In genomic region chr6:148395583-148396101, GRCh38 we compare ENCODE assay signal across 20 cellular contexts. TPM values are rescaled to one million over a fixed set of nuclear protein-coding genes. Genes with fewer than 3 reads are reported as not detected.
DNase-seq lines count a peak whose midpoint lies in the region; ATAC-seq and TF ChIP-seq lines count a peak whose summit lies in the region.
"Had no signal": no experiment of that assay in that cellular context is flagged by ENCODE, and none has a peak within 500 bp of the region (broad histone marks: within the 10 kb centered on the region; RNA-seq: fewer than 3 reads in every experiment).

No MANE protein-coding gene starts in this region.

- in situ Hi-C loops in GM23248 (cut with MboI) = no loop called here

- peak overlapping the region; percentile 1 for H3K4me2 ChIP-seq in GM23248 (ENCODE audit: unreplicated experiment)
- H3K4me2 ChIP-seq: BLaER1 had no signal

- no peaks in the 10 kb centered on the region for H3K27me3 ChIP-seq in GM23248 (replicated peaks; ENCODE audit: insufficient read depth)
- H3K27me3 ChIP-seq: BLaER1, pancreas had no signal

- no peak for TF ChIP-seq CTCF in VCaP (conservative IDR thresholded peaks at IDR 0.05)

- no peaks in the 10 kb centered on the region for H4K20me1 ChIP-seq in GM23248 (ENCODE audit: insufficient read depth)
- H4K20me1 ChIP-seq: BLaER1 had no signal

- H3K9ac ChIP-seq in GM23248 = no peak overlapping the region
- H3K9ac ChIP-seq: BLaER1 had no signal

- H3K27ac ChIP-seq in GM23248 (peak overlapping the region; percentile 17; the same call in 1 of the 2 replicates), VCaP (peak overlapping the region; percentile 67; the same call in 1 of the 2 replicates)
- H3K27ac ChIP-seq: BLaER1, pancreas had no signal

- ATAC-seq in Right ventricle myocardium superior (ENCODE audit: poor library complexity) = peak; percentile 89
- no peak for ATAC-seq in HG02642 (IDR thresholded peaks at IDR 0.05; ENCODE audit: poor library complexity, unreplicated experiment)
- ATAC-seq: GM12878, mucosa of descending colon, T-helper 17 cell had no signal

- no peak overlapping the region for H3K4me3 ChIP-seq in GM23248
- H3K4me3 ChIP-seq: BLaER1, GM12878, mucosa of descending colon, pancreas had no signal

- H3K9me2 ChIP-seq in GM23248 (ENCODE audit: insufficient read depth) = no peaks in the 10 kb centered on the region

- H2AFZ ChIP-seq in GM23248 = no peak overlapping the region

- DNase-seq in GM23248 = peak; percentile 39
- no peak for DNase-seq in Right ventricle myocardium superior
- peak; percentile 53 for DNase-seq in putamen (ENCODE audit: low spot score)
- no peak for DNase-seq in NCI-H1417 (lab: John Stamatoyannopoulos, UW)
- no peak for DNase-seq in COLO829 (ENCODE audit: low spot score)
- DNase-seq in effector CD8-positive, alpha-beta T cell (lab: John Stamatoyannopoulos, UW) = no peak
- DNase-seq: activated naive CD8-positive, alpha-beta T cell treated with anti-CD3 and anti-CD28 coated beads, Interleukin-2, amount 10 ng/mL, durations not matched to agents 7 days and 5 days; cerebellar nuclear complex; DND-41; erythroblast; MM.1S; mucosa of descending colon; NCI-H226; pancreas; RPMI8226; T-helper 17 cell had no signal

- intact Hi-C loops in Right ventricle myocardium superior (cut with DNase I) = no loop called here

- 0 out of 2 replicates have a peak, but pooled peaks cover 10% of the 10 kb centered on the region for H3K4me1 ChIP-seq in GM23248 (ENCODE audit: insufficient read depth)
- H3K4me1 ChIP-seq: BLaER1 had no signal

- peaks cover 29% of the 10 kb centered on the region for H3K36me3 ChIP-seq in GM23248 (ENCODE audit: low read depth)
- H3K36me3 ChIP-seq: BLaER1, pancreas had no signal

- H3F3A ChIP-seq in GM23248 (ENCODE audit: insufficient read depth) = peaks cover 10% of the 10 kb centered on the region

- no peaks in the 10 kb centered on the region for H3K9me3 ChIP-seq in GM23248 (ENCODE audit: low read depth)
- H3K9me3 ChIP-seq: BLaER1, mucosa of descending colon, pancreas had no signal

- H3K79me2 ChIP-seq in GM23248 (ENCODE audit: insufficient read depth) = peaks cover 95% of the 10 kb centered on the region

- WGBS in GM23248 (ENCODE audit: low coverage in 1 of 2, low lambda C conversion rate in 2 of 2, missing lambda C conversion rate in 2 of 2), 2 experiments = 7 to 13% methylated on average over 1 of the region's 1 CpG

RNA-seq across cellular contexts. Expression of gene SASH1, which starts 53.0 kb away (rescaled TPM):
- 89.7 and 99.0 TPM in 2 replicates for total RNA-seq in GM23248 (2014; rRNA removed; shearing (Covaris generic))
- polyA plus RNA-seq in GM23248 (2016; fragmentation: Nextera tagmentation; extraction: Ambion mirVana) = 68.5 and 69.1 TPM in 2 replicates
- total RNA-seq in Right ventricle myocardium superior = 35.8 TPM
- total RNA-seq: activated naive CD8-positive, alpha-beta T cell treated with anti-CD3 and anti-CD28 coated beads, Interleukin-2, amount 10 ng/mL, durations not matched to agents 7 days and 5 days had no signal

Comparison
In these comparisons a context has a peak if more than half of its experiments do, and no peak if none do; other contexts are left out.
1. DNase-seq: peak in GM23248 (single experiment) and putamen (single experiment); none in Right ventricle myocardium superior (single experiment), NCI-H1417 (0 of 3), COLO829 (single experiment) and effector CD8-positive, alpha-beta T cell (single experiment).